ENCODE assay signal across 8 cellular contexts in genomic region chr1:231422798-231423309, GRCh38. TPM values are rescaled to one million over a fixed set of nuclear protein-coding genes. Genes with fewer than 3 reads are reported as not detected.
A peak's percentile ranks its signal among the peaks of the same experiment; 100 is the strongest.
DNase-seq lines count a peak whose midpoint lies in the region; ATAC-seq and TF ChIP-seq lines count a peak whose summit lies in the region.

No MANE protein-coding gene starts in this region.

- H3K9me3 ChIP-seq in Karpas-422 (ENCODE audit: low read length): no peaks in the 10 kb centered on the region

- H3K27ac Mint-ChIP-seq in natural killer cell treated with Interleukin-12 subunit alpha and Interleukin-12 subunit beta and Interleukin-15 and Interleukin-18, amount 100 ng/mL, for 72 hours: peak overlapping the region; percentile 80 to 85

- H3K4me3 Mint-ChIP-seq in natural killer cell treated with Interleukin-12 subunit alpha and Interleukin-12 subunit beta and Interleukin-15 and Interleukin-18, amount 100 ng/mL, for 72 hours: peak overlapping the region; percentile 84

- H3K4me1 ChIP-seq in Karpas-422 (ENCODE audit: low read length): peaks cover 25% of the 10 kb centered on the region

- H3K27ac ChIP-seq in Karpas-422 (ENCODE audit: low read length) (peak overlapping the region; percentile 83), coronary artery (peak overlapping the region; percentile 98 to 99)

- peak overlapping the region; percentile 90 for H2AFZ ChIP-seq in Karpas-422 (ENCODE audit: low read length)

- H3K9me3 Mint-ChIP-seq in natural killer cell treated with Interleukin-12 subunit alpha and Interleukin-12 subunit beta and Interleukin-15 and Interleukin-18, amount 100 ng/mL, for 72 hours: no peaks in the 10 kb centered on the region

- DNase-seq in AG09309 (ENCODE audit: low read depth) (no peak), Karpas-422 (no peak), coronary artery (ENCODE audit: low spot score) (no peak), LoVo (ENCODE audit: low spot score) (no peak), NOMO-1 treated with DMSO at 0.1 percent for 48 hours (lab: John Stamatoyannopoulos, UW; ENCODE audit: unreplicated experiment) (no peak)
- DNase-seq in natural killer cell treated with Interleukin-12 subunit alpha and Interleukin-12 subunit beta and Interleukin-15 and Interleukin-18, amount 100 ng/mL, for 72 hours (ENCODE audit: low spot score): no peak
- no peak for DNase-seq in activated CD4-positive, alpha-beta T cell treated with anti-CD3 and anti-CD28 coated beads, Interleukin-2, amount 50 U/mL, for 4 hours

- peak overlapping the region; percentile 81 for H3K4me3 ChIP-seq in AG09309 (ENCODE audit: control insufficient read depth, low read depth, low read length)
- peak overlapping the region; percentile 78 for H3K4me3 ChIP-seq in Karpas-422 (ENCODE audit: low read length)
- peak overlapping the region; percentile 93 for H3K4me3 ChIP-seq in coronary artery

- peaks cover 3% of the 10 kb centered on the region for H3K36me3 ChIP-seq in Karpas-422 (ENCODE audit: insufficient read depth, low read length)

- H3K4me2 ChIP-seq in Karpas-422 (ENCODE audit: low read depth, low read length, poor library complexity, severe bottlenecking): peak overlapping the region; percentile 82

- no peaks in the 10 kb centered on the region for H3K9me2 ChIP-seq in Karpas-422 (replicated peaks; ENCODE audit: insufficient read depth, low read length)

- no peak for ATAC-seq in natural killer cell treated with Interleukin-12 subunit alpha and Interleukin-12 subunit beta and Interleukin-15 and Interleukin-18, amount 100 ng/mL, for 72 hours
- ATAC-seq in GM21526 (IDR thresholded peaks at IDR 0.05; ENCODE audit: low FRiP score, unreplicated experiment): no peak

- H3K4me1 Mint-ChIP-seq in natural killer cell treated with Interleukin-12 subunit alpha and Interleukin-12 subunit beta and Interleukin-15 and Interleukin-18, amount 100 ng/mL, for 72 hours (ENCODE audit: low read depth in 2 of 2): peaks cover 28 to 33% of the 10 kb centered on the region in 2 donors

- no peak for TF ChIP-seq CTCF in AG09309 (IDR thresholded peaks at IDR 0.05; ENCODE audit: control insufficient read depth, insufficient read depth, low read depth, low read length, missing control alignments)
- no peak for TF ChIP-seq CTCF in coronary artery (IDR thresholded peaks at IDR 0.05)

- no peaks in the 10 kb centered on the region for H3K27me3 ChIP-seq in Karpas-422 (ENCODE audit: low read length)

- peaks cover 23% of the 10 kb centered on the region for H4K20me1 ChIP-seq in Karpas-422 (ENCODE audit: insufficient read depth, low read depth, low read length)

- peaks cover 6% of the 10 kb centered on the region for H3K36me3 Mint-ChIP-seq in natural killer cell treated with Interleukin-12 subunit alpha and Interleukin-12 subunit beta and Interleukin-15 and Interleukin-18, amount 100 ng/mL, for 72 hours

- peaks cover 38% of the 10 kb centered on the region for H3K79me2 ChIP-seq in Karpas-422 (ENCODE audit: low read length)

- peaks cover 9 to 10% of the 10 kb centered on the region in 2 donors for H3K27me3 Mint-ChIP-seq in natural killer cell treated with Interleukin-12 subunit alpha and Interleukin-12 subunit beta and Interleukin-15 and Interleukin-18, amount 100 ng/mL, for 72 hours

- peak overlapping the region; percentile 81 for H3K9ac ChIP-seq in Karpas-422 (ENCODE audit: low read length)

RNA-seq across cellular contexts. Expression of gene EGLN1, which starts 0.8 kb away (rescaled TPM):
- total RNA-seq in Karpas-422 (2014; rRNA removed; shearing (Covaris generic); ENCODE audit: low replicate concordance): 48.3 and 59.0 TPM in 2 replicates
- 10 to 100 TPM; 15.5 to 25.9 TPM for total RNA-seq in natural killer cell treated with Interleukin-12 subunit alpha and Interleukin-12 subunit beta and Interleukin-15 and Interleukin-18, amount 100 ng/mL, for 72 hours
